8 cellular contexts compared by ENCODE assay signal in genomic region chr12:50111693-50112455, GRCh38. TPM values are rescaled to one million over a fixed set of nuclear protein-coding genes. Genes with fewer than 3 reads are reported as not detected.
DNase-seq lines count a peak whose midpoint lies in the region; ATAC-seq, FAIRE-seq and TF ChIP-seq lines count a peak whose summit lies in the region.

COX14 (plus strand) TSS chr12:50112236; CDS start chr12:50120044, 7,808 bp downstream.

- POLR2A ChIA-PET in BJ (lab: Charles Lee) = interaction anchor here (0.9 to 3.0 kb wide), 4 partner anchors 27 to 74 kb away, joined by 3 to 8 read pairs (median 4); partner anchors contain the start of genes CERS5 and SMARCD1

- no peaks in the 10 kb centered on the region for H3K9me3 Mint-ChIP-seq in activated CD4-positive, alpha-beta T cell treated with anti-CD3 and anti-CD28 coated beads, Interleukin-2, amount 10 ng/mL, durations not matched to agents 24 days and 14 days

- CTCF ChIA-PET in BJ (lab: Yijun Ruan, JAX) = interaction anchor here (0.6 to 5.2 kb wide), 49 partner anchors 9 to 1112 kb away, joined by 3 to 62 read pairs (median 4); partner anchors contain the start of genes CERS5, GPD1 and SMARCD1

- H3K4me3 Mint-ChIP-seq in activated CD4-positive, alpha-beta T cell treated with anti-CD3 and anti-CD28 coated beads, Interleukin-2, amount 10 ng/mL, durations not matched to agents 24 days and 14 days = peak within 1 kb of the TSS; percentile 95

- peak within 1 kb of the TSS; percentile 96 for H3K27ac Mint-ChIP-seq in activated CD4-positive, alpha-beta T cell treated with anti-CD3 and anti-CD28 coated beads, Interleukin-2, amount 10 ng/mL, durations not matched to agents 24 days and 14 days

- ATAC-seq in HG03460 (IDR thresholded peaks at IDR 0.05; ENCODE audit: unreplicated experiment) (peak; percentile 76), left colon (peak; percentile 72)

- peaks cover 21% of the 10 kb centered on the region for H3K36me3 Mint-ChIP-seq in activated CD4-positive, alpha-beta T cell treated with anti-CD3 and anti-CD28 coated beads, Interleukin-2, amount 10 ng/mL, durations not matched to agents 24 days and 14 days (ENCODE audit: low read depth)

- peak; percentile 98 for TF ChIP-seq CTCF in BJ (IDR thresholded peaks at IDR 0.05; ENCODE audit: insufficient read depth, low read depth, low read length)
- peak; percentile 84 for TF ChIP-seq CTCF in coronary artery (IDR thresholded peaks at IDR 0.05)

- DNase-seq in BJ (ENCODE audit: low read depth) (peak; percentile 98), GM19239 (ENCODE audit: insufficient read length, low spot score) (peak; percentile 84), NCI-H526 (lab: John Stamatoyannopoulos, UW) (peak; percentile 99 to 100), coronary artery (ENCODE audit: low spot score) (peak; percentile 100), left colon (peak; percentile 99)
- peak; percentile 100 for DNase-seq in activated CD4-positive, alpha-beta T cell treated with anti-CD3 and anti-CD28 coated beads, Interleukin-2, amount 10 ng/mL, durations not matched to agents 24 days and 14 days
- peak; percentile 99 for DNase-seq in stimulated activated CD4-positive, alpha-beta T cell treated with anti-CD3 and anti-CD28 coated beads, Interleukin-2, amount 100 ng/mL, for 24 hours

- peaks cover 2% of the 10 kb centered on the region; the same call in 1 of the 2 replicates for H3K36me3 ChIP-seq in BJ (ENCODE audit: control insufficient read depth, insufficient read depth, low read length)

- no peaks in the 10 kb centered on the region for H3K27me3 ChIP-seq in BJ (ENCODE audit: control insufficient read depth, insufficient read depth, low read length)

- peak; percentile 96 for FAIRE-seq in GM19239 (lab: Jason Lieb, UNC)

- peaks cover 32% of the 10 kb centered on the region for H3K4me1 Mint-ChIP-seq in activated CD4-positive, alpha-beta T cell treated with anti-CD3 and anti-CD28 coated beads, Interleukin-2, amount 10 ng/mL, durations not matched to agents 24 days and 14 days

- no peaks in the 10 kb centered on the region for H3K27me3 Mint-ChIP-seq in activated CD4-positive, alpha-beta T cell treated with anti-CD3 and anti-CD28 coated beads, Interleukin-2, amount 10 ng/mL, durations not matched to agents 24 days and 14 days

- intact Hi-C loops in activated CD4-positive, alpha-beta T cell treated with anti-CD3 and anti-CD28 coated beads, Interleukin-2, amount 10 ng/mL, durations not matched to agents 24 days and 14 days (cut with micrococcal nuclease) = loop anchor here (1.0 to 2.0 kb wide), 4 partner anchors 27 to 109 kb away; partner anchors contain the start of genes CERS5, RACGAP1 and SMARCD1
- intact Hi-C loops in left colon (cut with DNase I, micrococcal nuclease) = no loop called here

- H3K27ac ChIP-seq in coronary artery = peak within 1 kb of the TSS; percentile 95 to 97

- H3K4me3 ChIP-seq in BJ (ENCODE audit: low read depth, low read length) (peak within 1 kb of the TSS; percentile 100), coronary artery (peak within 1 kb of the TSS; percentile 80)

RNA-seq across cellular contexts. Expression of gene COX14, which starts in this region (rescaled TPM):
- polyA plus RNA-seq in BJ (2011; rRNA removed) = 85.7 and 104 TPM in 2 replicates
- 15.2 and 39.8 TPM in 2 replicates for polyA minus RNA-seq in BJ (2011; rRNA and poly(A)+ RNA removed)
- 44.0 and 45.0 TPM in 2 replicates for total RNA-seq in activated CD4-positive, alpha-beta T cell treated with anti-CD3 and anti-CD28 coated beads, Interleukin-2, amount 10 ng/mL, durations not matched to agents 24 days and 14 days
- total RNA-seq in left colon = 10 to 100 TPM; 90.1 to 91.3 TPM

Comparison
In these comparisons a context has a peak if more than half of its experiments do, and no peak if none do; other contexts are left out.
1. Peak in every context shown above with its lines: DNase-seq, ATAC-seq, H3K4me3 ChIP-seq and H3K27ac ChIP-seq.